1 cellular context compared by ENCODE assay signal in the genomic region with DNA sequence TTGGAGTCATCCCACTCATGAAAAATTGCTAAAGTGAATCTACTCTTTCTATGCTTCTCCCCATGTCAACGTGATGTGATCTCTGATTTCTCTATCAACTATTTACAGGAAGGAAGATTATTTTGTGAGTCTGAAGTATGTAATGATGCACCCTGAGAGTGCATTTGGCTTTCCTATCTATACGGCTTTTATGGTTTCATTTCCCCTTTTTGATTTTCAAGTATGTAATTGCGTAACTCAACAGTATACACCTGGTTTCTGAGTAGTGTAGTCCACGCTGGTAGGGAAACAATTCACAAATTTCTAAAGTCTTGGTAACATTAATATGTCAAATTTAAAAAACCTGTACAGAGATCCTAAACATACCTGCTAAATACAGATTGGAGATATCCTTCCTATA.
A peak's percentile ranks its signal among the peaks of the same experiment; 100 is the strongest.
TF ChIP-seq lines count a peak whose summit lies in the region.

No MANE protein-coding gene starts in this region.

TF ChIP-seq in GM12878, 131 proteins besides CTCF, POLR2A, EP300 and RAD21 (continued from another document):
- TF ChIP-seq, protein P1, sequence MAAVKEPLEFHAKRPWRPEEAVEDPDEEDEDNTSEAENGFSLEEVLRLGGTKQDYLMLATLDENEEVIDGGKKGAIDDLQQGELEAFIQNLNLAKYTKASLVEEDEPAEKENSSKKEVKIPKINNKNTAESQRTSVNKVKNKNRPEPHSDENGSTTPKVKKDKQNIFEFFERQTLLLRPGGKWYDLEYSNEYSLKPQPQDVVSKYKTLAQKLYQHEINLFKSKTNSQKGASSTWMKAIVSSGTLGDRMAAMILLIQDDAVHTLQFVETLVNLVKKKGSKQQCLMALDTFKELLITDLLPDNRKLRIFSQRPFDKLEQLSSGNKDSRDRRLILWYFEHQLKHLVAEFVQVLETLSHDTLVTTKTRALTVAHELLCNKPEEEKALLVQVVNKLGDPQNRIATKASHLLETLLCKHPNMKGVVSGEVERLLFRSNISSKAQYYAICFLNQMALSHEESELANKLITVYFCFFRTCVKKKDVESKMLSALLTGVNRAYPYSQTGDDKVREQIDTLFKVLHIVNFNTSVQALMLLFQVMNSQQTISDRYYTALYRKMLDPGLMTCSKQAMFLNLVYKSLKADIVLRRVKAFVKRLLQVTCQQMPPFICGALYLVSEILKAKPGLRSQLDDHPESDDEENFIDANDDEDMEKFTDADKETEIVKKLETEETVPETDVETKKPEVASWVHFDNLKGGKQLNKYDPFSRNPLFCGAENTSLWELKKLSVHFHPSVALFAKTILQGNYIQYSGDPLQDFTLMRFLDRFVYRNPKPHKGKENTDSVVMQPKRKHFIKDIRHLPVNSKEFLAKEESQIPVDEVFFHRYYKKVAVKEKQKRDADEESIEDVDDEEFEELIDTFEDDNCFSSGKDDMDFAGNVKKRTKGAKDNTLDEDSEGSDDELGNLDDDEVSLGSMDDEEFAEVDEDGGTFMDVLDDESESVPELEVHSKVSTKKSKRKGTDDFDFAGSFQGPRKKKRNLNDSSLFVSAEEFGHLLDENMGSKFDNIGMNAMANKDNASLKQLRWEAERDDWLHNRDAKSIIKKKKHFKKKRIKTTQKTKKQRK (IDR thresholded peaks at IDR 0.05; ENCODE audit: low read depth, low read length): no peak
- TF ChIP-seq, protein P2, sequence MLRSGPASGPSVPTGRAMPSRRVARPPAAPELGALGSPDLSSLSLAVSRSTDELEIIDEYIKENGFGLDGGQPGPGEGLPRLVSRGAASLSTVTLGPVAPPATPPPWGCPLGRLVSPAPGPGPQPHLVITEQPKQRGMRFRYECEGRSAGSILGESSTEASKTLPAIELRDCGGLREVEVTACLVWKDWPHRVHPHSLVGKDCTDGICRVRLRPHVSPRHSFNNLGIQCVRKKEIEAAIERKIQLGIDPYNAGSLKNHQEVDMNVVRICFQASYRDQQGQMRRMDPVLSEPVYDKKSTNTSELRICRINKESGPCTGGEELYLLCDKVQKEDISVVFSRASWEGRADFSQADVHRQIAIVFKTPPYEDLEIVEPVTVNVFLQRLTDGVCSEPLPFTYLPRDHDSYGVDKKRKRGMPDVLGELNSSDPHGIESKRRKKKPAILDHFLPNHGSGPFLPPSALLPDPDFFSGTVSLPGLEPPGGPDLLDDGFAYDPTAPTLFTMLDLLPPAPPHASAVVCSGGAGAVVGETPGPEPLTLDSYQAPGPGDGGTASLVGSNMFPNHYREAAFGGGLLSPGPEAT (IDR thresholded peaks at IDR 0.05; ENCODE audit: low read depth): peak; percentile 59; the same call in 1 of the 2 replicates
- TF ChIP-seq FOXM1 (IDR thresholded peaks at IDR 0.05; ENCODE audit: low read depth, low read length) (peak; percentile 72; the same call in 1 of the 2 replicates), TCF12 (IDR thresholded peaks at IDR 0.05; ENCODE audit: low read depth, low read length) (0 out of 2 replicates have a peak, but pooled peaks have one; percentile 46), CBX5 (IDR thresholded peaks at IDR 0.05; ENCODE audit: low read depth) (peak; percentile 76; the same call in 1 of the 2 replicates), NFIC (IDR thresholded peaks at IDR 0.05; ENCODE audit: low read depth, low read length) (peak; percentile 88), SIN3A (IDR thresholded peaks at IDR 0.05; ENCODE audit: low read depth, low read length) (no peak), DPF2 (IDR thresholded peaks at IDR 0.05) (peak; percentile 87), ATF7 (IDR thresholded peaks at IDR 0.05; ENCODE audit: low read depth) (peak; percentile 88), SMC3 (IDR thresholded peaks at IDR 0.05; ENCODE audit: borderline replicate concordance, low read length) (no peak; the same call in 1 of the 2 replicates), SPI1 (IDR thresholded peaks at IDR 0.05; ENCODE audit: borderline replicate concordance, insufficient read depth, low read depth, low read length) (peak; percentile 98), CREM (IDR thresholded peaks at IDR 0.05; ENCODE audit: low read depth) (peak; percentile 66; the same call in 1 of the 2 replicates), ZNF24 (IDR thresholded peaks at IDR 0.05) (peak; percentile 87), NBN (IDR thresholded peaks at IDR 0.05) (peak; percentile 55; the same call in 1 of the 2 replicates), CHD4 (IDR thresholded peaks at IDR 0.05) (no peak), MTA3 (IDR thresholded peaks at IDR 0.05; ENCODE audit: borderline replicate concordance, low read length) (peak; percentile 70; the same call in 1 of the 2 replicates), JUNB (IDR thresholded peaks at IDR 0.05) (peak; percentile 49), ESRRA (IDR thresholded peaks at IDR 0.05; ENCODE audit: low read length) (no peak), CREB1 (IDR thresholded peaks at IDR 0.05; ENCODE audit: low read depth) (peak; percentile 60; the same call in 1 of the 2 replicates), RUNX3 (IDR thresholded peaks at IDR 0.05; ENCODE audit: low read length) (peak; percentile 61; the same call in 1 of the 2 replicates), MLLT1 (IDR thresholded peaks at IDR 0.05) (peak; percentile 33; the same call in 1 of the 2 replicates)
- TF ChIP-seq, protein P3, sequence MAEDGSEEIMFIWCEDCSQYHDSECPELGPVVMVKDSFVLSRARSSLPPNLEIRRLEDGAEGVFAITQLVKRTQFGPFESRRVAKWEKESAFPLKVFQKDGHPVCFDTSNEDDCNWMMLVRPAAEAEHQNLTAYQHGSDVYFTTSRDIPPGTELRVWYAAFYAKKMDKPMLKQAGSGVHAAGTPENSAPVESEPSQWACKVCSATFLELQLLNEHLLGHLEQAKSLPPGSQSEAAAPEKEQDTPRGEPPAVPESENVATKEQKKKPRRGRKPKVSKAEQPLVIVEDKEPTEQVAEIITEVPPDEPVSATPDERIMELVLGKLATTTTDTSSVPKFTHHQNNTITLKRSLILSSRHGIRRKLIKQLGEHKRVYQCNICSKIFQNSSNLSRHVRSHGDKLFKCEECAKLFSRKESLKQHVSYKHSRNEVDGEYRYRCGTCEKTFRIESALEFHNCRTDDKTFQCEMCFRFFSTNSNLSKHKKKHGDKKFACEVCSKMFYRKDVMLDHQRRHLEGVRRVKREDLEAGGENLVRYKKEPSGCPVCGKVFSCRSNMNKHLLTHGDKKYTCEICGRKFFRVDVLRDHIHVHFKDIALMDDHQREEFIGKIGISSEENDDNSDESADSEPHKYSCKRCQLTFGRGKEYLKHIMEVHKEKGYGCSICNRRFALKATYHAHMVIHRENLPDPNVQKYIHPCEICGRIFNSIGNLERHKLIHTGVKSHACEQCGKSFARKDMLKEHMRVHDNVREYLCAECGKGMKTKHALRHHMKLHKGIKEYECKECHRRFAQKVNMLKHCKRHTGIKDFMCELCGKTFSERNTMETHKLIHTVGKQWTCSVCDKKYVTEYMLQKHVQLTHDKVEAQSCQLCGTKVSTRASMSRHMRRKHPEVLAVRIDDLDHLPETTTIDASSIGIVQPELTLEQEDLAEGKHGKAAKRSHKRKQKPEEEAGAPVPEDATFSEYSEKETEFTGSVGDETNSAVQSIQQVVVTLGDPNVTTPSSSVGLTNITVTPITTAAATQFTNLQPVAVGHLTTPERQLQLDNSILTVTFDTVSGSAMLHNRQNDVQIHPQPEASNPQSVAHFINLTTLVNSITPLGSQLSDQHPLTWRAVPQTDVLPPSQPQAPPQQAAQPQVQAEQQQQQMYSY (CRISPR knock-in tag; IDR thresholded peaks at IDR 0.05): no peak
- TF ChIP-seq, protein P4, sequence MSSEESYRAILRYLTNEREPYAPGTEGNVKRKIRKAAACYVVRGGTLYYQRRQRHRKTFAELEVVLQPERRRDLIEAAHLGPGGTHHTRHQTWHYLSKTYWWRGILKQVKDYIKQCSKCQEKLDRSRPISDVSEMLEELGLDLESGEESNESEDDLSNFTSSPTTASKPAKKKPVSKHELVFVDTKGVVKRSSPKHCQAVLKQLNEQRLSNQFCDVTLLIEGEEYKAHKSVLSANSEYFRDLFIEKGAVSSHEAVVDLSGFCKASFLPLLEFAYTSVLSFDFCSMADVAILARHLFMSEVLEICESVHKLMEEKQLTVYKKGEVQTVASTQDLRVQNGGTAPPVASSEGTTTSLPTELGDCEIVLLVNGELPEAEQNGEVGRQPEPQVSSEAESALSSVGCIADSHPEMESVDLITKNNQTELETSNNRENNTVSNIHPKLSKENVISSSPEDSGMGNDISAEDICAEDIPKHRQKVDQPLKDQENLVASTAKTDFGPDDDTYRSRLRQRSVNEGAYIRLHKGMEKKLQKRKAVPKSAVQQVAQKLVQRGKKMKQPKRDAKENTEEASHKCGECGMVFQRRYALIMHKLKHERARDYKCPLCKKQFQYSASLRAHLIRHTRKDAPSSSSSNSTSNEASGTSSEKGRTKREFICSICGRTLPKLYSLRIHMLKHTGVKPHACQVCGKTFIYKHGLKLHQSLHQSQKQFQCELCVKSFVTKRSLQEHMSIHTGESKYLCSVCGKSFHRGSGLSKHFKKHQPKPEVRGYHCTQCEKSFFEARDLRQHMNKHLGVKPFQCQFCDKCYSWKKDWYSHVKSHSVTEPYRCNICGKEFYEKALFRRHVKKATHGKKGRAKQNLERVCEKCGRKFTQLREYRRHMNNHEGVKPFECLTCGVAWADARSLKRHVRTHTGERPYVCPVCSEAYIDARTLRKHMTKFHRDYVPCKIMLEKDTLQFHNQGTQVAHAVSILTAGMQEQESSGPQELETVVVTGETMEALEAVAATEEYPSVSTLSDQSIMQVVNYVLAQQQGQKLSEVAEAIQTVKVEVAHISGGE (CRISPR knock-in tag; IDR thresholded peaks at IDR 0.05): no peak
